ENCODE assay signal across 8 cellular contexts in the genomic region with DNA sequence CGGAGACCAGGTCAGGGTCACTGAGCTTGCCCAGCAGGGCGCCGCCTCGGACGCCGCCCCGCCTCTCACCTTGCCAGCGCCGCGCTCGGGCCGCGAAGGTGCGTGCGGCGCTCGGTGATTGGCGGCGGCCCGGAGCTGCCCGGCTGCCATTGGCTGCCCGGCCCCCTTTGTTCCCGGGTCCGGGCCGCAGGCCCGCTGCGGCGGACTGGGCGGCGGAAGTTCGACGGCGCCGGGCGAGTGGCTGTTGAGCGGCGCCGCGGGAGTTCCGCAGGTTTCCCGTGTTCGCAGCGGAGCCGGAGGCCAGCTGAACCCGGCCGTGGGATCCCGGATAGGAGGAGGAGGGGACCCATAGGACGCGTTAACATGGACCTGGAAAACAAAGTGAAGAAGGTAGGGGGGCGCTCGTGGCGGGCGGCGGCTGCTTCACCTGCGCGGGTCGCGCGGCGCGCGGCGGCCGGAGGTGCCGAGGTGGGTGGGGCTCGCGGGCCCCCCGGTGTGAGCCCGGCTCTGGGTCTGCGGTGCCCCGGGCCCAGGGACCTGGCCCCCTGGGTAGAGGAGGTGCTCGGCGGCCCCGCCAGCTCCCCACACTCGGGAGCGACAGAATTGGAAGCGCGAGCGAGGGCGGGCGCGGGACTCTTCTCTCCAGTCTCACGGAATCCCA. TPM values are rescaled to one million over a fixed set of nuclear protein-coding genes. Genes with fewer than 3 reads are reported as not detected.
A peak's percentile ranks its signal among the peaks of the same experiment; 100 is the strongest.
DNase-seq lines count a peak whose midpoint lies in the region; ATAC-seq and TF ChIP-seq lines count a peak whose summit lies in the region.

A gene with protein sequence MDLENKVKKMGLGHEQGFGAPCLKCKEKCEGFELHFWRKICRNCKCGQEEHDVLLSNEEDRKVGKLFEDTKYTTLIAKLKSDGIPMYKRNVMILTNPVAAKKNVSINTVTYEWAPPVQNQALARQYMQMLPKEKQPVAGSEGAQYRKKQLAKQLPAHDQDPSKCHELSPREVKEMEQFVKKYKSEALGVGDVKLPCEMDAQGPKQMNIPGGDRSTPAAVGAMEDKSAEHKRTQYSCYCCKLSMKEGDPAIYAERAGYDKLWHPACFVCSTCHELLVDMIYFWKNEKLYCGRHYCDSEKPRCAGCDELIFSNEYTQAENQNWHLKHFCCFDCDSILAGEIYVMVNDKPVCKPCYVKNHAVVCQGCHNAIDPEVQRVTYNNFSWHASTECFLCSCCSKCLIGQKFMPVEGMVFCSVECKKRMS (plus strand): TSS at position 195 of the 661 bp plus-strand sequence. CDS start 169 bp downstream, at position 364.

- peak within 1 kb of the TSS; percentile 99 for H3K27ac Mint-ChIP-seq in mesothelial cell of epicardium

- peak; percentile 87 for ATAC-seq in HG02885 (IDR thresholded peaks at IDR 0.05; ENCODE audit: poor library complexity, unreplicated experiment)

- peak within 1 kb of the TSS; percentile 94 for H3K4me3 Mint-ChIP-seq in mesothelial cell of epicardium

- H3K9me3 Mint-ChIP-seq in mesothelial cell of epicardium, result no peaks in the 10 kb centered on the region

- no peaks in the 10 kb centered on the region for H3K36me3 Mint-ChIP-seq in mesothelial cell of epicardium

- peaks cover 38% of the 10 kb centered on the region for H3K4me1 Mint-ChIP-seq in mesothelial cell of epicardium

- H3K27me3 Mint-ChIP-seq in mesothelial cell of epicardium (ENCODE audit: low read depth), result no peaks in the 10 kb centered on the region

- TF ChIP-seq CTCF in mesothelial cell of epicardium (IDR thresholded peaks at IDR 0.05; ENCODE audit: unreplicated experiment), result no peak

- peak; percentile 32 for DNase-seq in NCI-H146 (lab: John Stamatoyannopoulos, UW)
- DNase-seq in NCI-H146 treated with DMSO at 0.1 percent for 48 hours (lab: John Stamatoyannopoulos, UW; ENCODE audit: unreplicated experiment), result no peak
- peak; percentile 64 for DNase-seq in NCI-H2196 treated with DMSO at 0.1 percent for 48 hours (lab: John Stamatoyannopoulos, UW; ENCODE audit: unreplicated experiment)
- peak; percentile 26 to 46 for DNase-seq in activated CD4-positive, alpha-beta T cell treated with anti-CD3 and anti-CD28 coated beads, Interleukin-2, amount 50 U/mL, for 4 hours
- peak; percentile 43 for DNase-seq in effector CD4-positive, alpha-beta T cell
- peak; percentile 57 to 81 for DNase-seq in mesothelial cell of epicardium (ENCODE audit: low spot score in 2 of 2, unreplicated experiment in 2 of 2)
- DNase-seq in stimulated activated CD8-positive, alpha-beta memory T cell treated with anti-CD3 and anti-CD28 coated beads, Interleukin-4, amount 100 ng/mL, for 48 hours, result peak; percentile 75

RNA-seq across cellular contexts. Expression of the gene that starts here (rescaled TPM):
- 131 to 146 TPM (median 137 TPM) in 3 replicates for total RNA-seq in mesothelial cell of epicardium
